In the genomic region with DNA sequence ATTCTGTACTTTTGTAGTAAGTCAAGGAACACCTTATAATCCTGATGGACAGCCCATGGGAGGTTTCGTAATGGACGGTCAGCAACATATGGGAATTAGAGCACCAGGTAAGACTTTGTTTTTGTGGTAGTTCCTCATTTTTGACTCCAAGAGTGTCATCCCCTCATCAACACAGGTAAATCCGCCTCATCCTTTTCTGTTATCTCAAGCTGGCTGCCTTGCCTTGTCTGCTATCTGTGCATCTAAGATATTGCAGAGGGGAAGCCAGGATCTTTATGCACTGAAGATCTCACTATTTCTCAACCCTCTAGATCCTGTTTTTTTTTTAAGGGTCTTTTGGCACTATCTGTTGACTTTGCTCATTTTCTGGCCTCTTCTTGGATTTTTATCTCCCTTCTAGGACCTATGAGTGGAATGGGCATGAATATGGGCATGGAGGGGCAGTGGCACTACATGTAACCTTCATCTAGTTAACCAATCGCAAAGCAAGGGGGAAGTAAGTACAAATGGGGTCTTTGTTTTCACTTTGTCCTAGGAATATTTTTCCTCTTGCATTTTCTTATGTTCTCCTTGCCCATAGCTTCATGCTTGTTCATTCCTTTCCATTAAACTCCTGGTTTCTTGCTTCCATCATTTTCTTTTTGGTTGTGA, we compare ENCODE assay signal across 27 cellular contexts.
A peak's percentile ranks its signal among the peaks of the same experiment; 100 is the strongest.
DNase-seq lines count a peak whose midpoint lies in the region; ATAC-seq, FAIRE-seq and TF ChIP-seq lines count a peak whose summit lies in the region.
"Had no signal": no experiment of that assay in that cellular context is flagged by ENCODE, and none has a peak within 500 bp of the region (broad histone marks: within the 10 kb centered on the region; RNA-seq: fewer than 3 reads in every experiment).

No MANE protein-coding gene starts in this region.

- peak overlapping the region; percentile 69 for H2AK5ac ChIP-seq in mesenchymal stem cell (ENCODE audit: low read length, severe bottlenecking)

- no peak overlapping the region for H3K23ac ChIP-seq in mesenchymal stem cell (ENCODE audit: low read length in 2 of 2)

- FAIRE-seq in K562 (lab: Jason Lieb, UNC): no peak
- FAIRE-seq: GM18507, TTC549 had no signal

- no peaks in the 10 kb centered on the region for H4K20me1 ChIP-seq in Karpas-422 (ENCODE audit: insufficient read depth, low read depth, low read length)
- no peaks in the 10 kb centered on the region for H4K20me1 ChIP-seq in K562 (replicated peaks; ENCODE audit: control insufficient read depth, insufficient read depth, low read length)

- no peak for ATAC-seq in K562
- ATAC-seq in GM21360 (IDR thresholded peaks at IDR 0.05; ENCODE audit: unreplicated experiment): no peak
- no peak for ATAC-seq in HG02970 (IDR thresholded peaks at IDR 0.05; ENCODE audit: low FRiP score, unreplicated experiment)
- ATAC-seq: activated CD4-positive, CD25-positive, alpha-beta regulatory T cell treated with anti-CD3 and anti-CD28 coated beads, Interleukin-2, amount 50 U/mL, for 24 hours; activated naive CD4-positive, alpha-beta T cell treated with anti-CD3 and anti-CD28 coated beads, Interleukin-2, amount 50 U/mL, for 72 hours had no signal

- H2BK15ac ChIP-seq in mesenchymal stem cell (ENCODE audit: low read depth, poor library complexity, severe bottlenecking): no peak overlapping the region

- POLR2A ChIA-PET in K562 (lab: Yijun Ruan, JAX): no interaction called here

- in situ Hi-C loops in K562 (cut with MboI): no loop called here

- 53% methylated on average over 4 of the region's 4 CpGs for WGBS in K562 (ENCODE audit: insufficient coverage, low coverage, missing lambda C conversion rate)
- WGBS in mesenchymal stem cell: 90% methylated on average over 1 of the region's 4 CpGs

- H3K9ac ChIP-seq in Karpas-422 (ENCODE audit: low read length) (peak overlapping the region; percentile 60), K562 (ENCODE audit: insufficient read depth in 1 of 2, low read depth in 2 of 2, low read length in 2 of 2) (no peak overlapping the region), mesenchymal stem cell (ENCODE audit: low read length) (peak overlapping the region; percentile 17), stomach smooth muscle (ENCODE audit: low read length in 2 of 2) (no peak overlapping the region)
- H3K9ac ChIP-seq: GM23248 had no signal

- intact Hi-C loops in K562 (cut with micrococcal nuclease): no loop called here

- H3K79me1 ChIP-seq in mesenchymal stem cell (replicated peaks; ENCODE audit: low read length, poor library complexity, severe bottlenecking): no peaks in the 10 kb centered on the region

- no peak overlapping the region for H3K14ac ChIP-seq in mesenchymal stem cell (ENCODE audit: low read length in 2 of 2)

- no TSS peak for BruUV-seq in K562 (replicated peaks; lab: Mats Ljungman, UMichigan)

- peak overlapping the region in 1 of 2 experiments; percentile 78 for H3K18ac ChIP-seq in mesenchymal stem cell (ENCODE audit: low read depth in 1 of 2, low read length in 2 of 2)

- no peaks in the 10 kb centered on the region for H3K9me1 ChIP-seq in K562 (ENCODE audit: control insufficient read depth, insufficient read depth, low read length)

- no peak for TF ChIP-seq POLR2A in K562 (conservative IDR thresholded peaks at IDR 0.05)

- H2BK120ac ChIP-seq in mesenchymal stem cell (ENCODE audit: low read depth, low read length): no peak overlapping the region

- H3K4ac ChIP-seq in mesenchymal stem cell (ENCODE audit: low read depth in 1 of 2, low read length in 2 of 2): peak overlapping the region in 1 of 2 experiments; percentile 69

- H3K4me2 ChIP-seq in Karpas-422 (ENCODE audit: low read depth, low read length, poor library complexity, severe bottlenecking) (peak overlapping the region; percentile 87), K562 (ENCODE audit: insufficient read depth, low read length) (no peak overlapping the region), mesenchymal stem cell (ENCODE audit: low read length, poor library complexity, severe bottlenecking) (no peak overlapping the region)

- no peak for TF ChIP-seq CTCF in K562 (IDR thresholded peaks at IDR 0.05 in 2 of 3, conservative IDR thresholded peaks at IDR 0.05 in 1 of 3; ENCODE audit: insufficient read depth in 2 of 3, low read depth in 1 of 3, low read length in 3 of 3)

- no peak overlapping the region for H2BK5ac ChIP-seq in mesenchymal stem cell (ENCODE audit: low read depth, low read length, poor library complexity, severe bottlenecking)

- H3K4me1 ChIP-seq in Karpas-422 (ENCODE audit: low read length) (peaks cover 91% of the 10 kb centered on the region), K562 (replicated peaks in 1 of 2; ENCODE audit: control insufficient read depth in 2 of 2, insufficient read depth in 2 of 2, low read length in 2 of 2) (peaks cover 0 to 8% of the 10 kb centered on the region in 2 experiments; a peak in 3 of 5 replicates), mesenchymal stem cell (ENCODE audit: control insufficient read depth, insufficient read depth, low read depth, low read length) (peaks cover 2% of the 10 kb centered on the region), stomach smooth muscle (ENCODE audit: control insufficient read depth, insufficient read depth, low read length) (peaks cover 23% of the 10 kb centered on the region)
- H3K4me1 ChIP-seq: prostate gland had no signal

- peak; percentile 72 for DNase-seq in Karpas-422
- DNase-seq in K562 (ENCODE audit: extremely low read depth in 1 of 4, low spot score in 3 of 4): no peak
- no peak for DNase-seq in mesenchymal stem cell
- DNase-seq in OCI-M2 (lab: John Stamatoyannopoulos, UW; ENCODE audit: unreplicated experiment): no peak
- no peak for DNase-seq in pons (ENCODE audit: low spot score)
- DNase-seq: activated CD4-positive, alpha-beta memory T cell treated with anti-CD3 and anti-CD28 coated beads for 36 hours; activated CD8-positive, alpha-beta memory T cell treated with anti-CD3 and anti-CD28 coated beads, Interleukin-2, amount 50 U/mL, for 48 hours; anterior cingulate cortex; CD4-positive, alpha-beta memory T cell; central memory CD4-positive, alpha-beta T cell; dermis blood vessel endothelial cell; hippocampal formation; left lung; MM.1S; stimulated activated CD8-positive, alpha-beta memory T cell treated with anti-CD3 and anti-CD28 coated beads, Interleukin-4, amount 100 ng/mL, for 48 hours; stomach; upper lobe of left lung had no signal

- peak overlapping the region; percentile 97 for H3K27ac ChIP-seq in Karpas-422 (ENCODE audit: low read length)
- H3K27ac ChIP-seq in K562 (ENCODE audit: extremely low read depth, low read depth, low read length): no peak overlapping the region
- no peak overlapping the region for H3K27ac ChIP-seq in mesenchymal stem cell (ENCODE audit: low read length, poor library complexity, severe bottlenecking)
- H3K27ac ChIP-seq in stomach smooth muscle (ENCODE audit: low read length): peak overlapping the region; percentile 47
- H3K27ac ChIP-seq: prostate gland, SJCRH30, upper lobe of left lung had no signal

- no peaks in the 10 kb centered on the region for H3K9me2 ChIP-seq in Karpas-422 (replicated peaks; ENCODE audit: insufficient read depth, low read length)

- H3K79me2 ChIP-seq in Karpas-422 (ENCODE audit: low read length): no peaks in the 10 kb centered on the region
- no peaks in the 10 kb centered on the region for H3K79me2 ChIP-seq in K562 (ENCODE audit: control insufficient read depth, insufficient read depth, low read length)

- H3K4me3 ChIP-seq in Karpas-422 (ENCODE audit: low read length): peak overlapping the region; percentile 54
- H3K4me3 ChIP-seq in K562: no peak overlapping the region
- no peak overlapping the region for H3K4me3 ChIP-seq in mesenchymal stem cell (ENCODE audit: insufficient read depth in 1 of 2, low read depth in 1 of 2, low read length in 2 of 2)
- no peak overlapping the region for H3K4me3 ChIP-seq in stomach smooth muscle (ENCODE audit: low read length in 2 of 2)
- H3K4me3 ChIP-seq: GM23248, left lung, prostate gland, SJCRH30, stomach, upper lobe of left lung had no signal

- no peak overlapping the region for H4K8ac ChIP-seq in mesenchymal stem cell (ENCODE audit: low read length)

- H2BK12ac ChIP-seq in mesenchymal stem cell (ENCODE audit: low read length in 2 of 2): peak overlapping the region in 1 of 2 experiments; percentile 39

- no peak overlapping the region for H4K91ac ChIP-seq in mesenchymal stem cell (ENCODE audit: low read length)

- TF ChIP-seq RAD21 in K562 (CRISPR knock-in tag; conservative IDR thresholded peaks at IDR 0.05 in 1 of 2, IDR thresholded peaks at IDR 0.05 in 1 of 2): no peak

- H3K36me3 ChIP-seq in Karpas-422 (ENCODE audit: insufficient read depth, low read length): no peaks in the 10 kb centered on the region
- no peaks in the 10 kb centered on the region for H3K36me3 ChIP-seq in K562 (ENCODE audit: control insufficient read depth, insufficient read depth, low read length)
- H3K36me3 ChIP-seq in mesenchymal stem cell (ENCODE audit: control insufficient read depth in 1 of 2, insufficient read depth in 2 of 2, low read depth in 1 of 2, low read length in 2 of 2): peaks cover 0 to 38% of the 10 kb centered on the region in 2 experiments
- H3K36me3 ChIP-seq in stomach smooth muscle (ENCODE audit: control insufficient read depth in 2 of 2, insufficient read depth in 2 of 2, low read length in 2 of 2): peaks cover 17 to 29% of the 10 kb centered on the region in 2 donors
- H3K36me3 ChIP-seq: left lung, prostate gland, SJCRH30 had no signal

- no peaks in the 10 kb centered on the region for H3K9me3 ChIP-seq in Karpas-422 (ENCODE audit: low read length)
- H3K9me3 ChIP-seq in K562 (replicated peaks; ENCODE audit: control insufficient read depth, insufficient read depth, low read depth, low read length): no peaks in the 10 kb centered on the region
- no peaks in the 10 kb centered on the region for H3K9me3 ChIP-seq in mesenchymal stem cell (ENCODE audit: control insufficient read depth, low read length)
- H3K9me3 ChIP-seq in stomach smooth muscle (ENCODE audit: control insufficient read depth in 2 of 2, low read length in 2 of 2): no peaks in the 10 kb centered on the region
- H3K9me3 ChIP-seq: left lung, prostate gland, SJCRH30, stomach, upper lobe of left lung had no signal

- CTCF ChIA-PET in K562 (lab: Yijun Ruan, JAX; ENCODE audit: low intra/inter-chr PET ratio): no interaction called here

- H3K27me3 ChIP-seq in Karpas-422 (ENCODE audit: low read length) (no peaks in the 10 kb centered on the region), K562 (ENCODE audit: control insufficient read depth in 2 of 2, insufficient read depth in 2 of 2, low read length in 2 of 2) (no peaks in the 10 kb centered on the region), mesenchymal stem cell (ENCODE audit: control insufficient read depth in 1 of 2, insufficient read depth in 1 of 2, low read length in 2 of 2) (no peaks in the 10 kb centered on the region), stomach smooth muscle (ENCODE audit: control insufficient read depth in 1 of 2, insufficient read depth in 2 of 2, low read length in 2 of 2) (no peaks in the 10 kb centered on the region)
- H3K27me3 ChIP-seq: SJCRH30 had no signal

- TF ChIP-seq EP300 in K562 (IDR thresholded peaks at IDR 0.05; ENCODE audit: low read length): no peak

- H2AFZ ChIP-seq in Karpas-422 (ENCODE audit: low read length) (peak overlapping the region; percentile 66; the same call in 1 of the 2 replicates), K562 (ENCODE audit: low read depth, low read length) (no peak overlapping the region), mesenchymal stem cell (ENCODE audit: low read depth, low read length) (no peak overlapping the region)
- H2AFZ ChIP-seq: GM23248 had no signal

Comparison
In these comparisons a context has a peak if more than half of its experiments do, and no peak if none do; other contexts are left out.
1. H3K27ac ChIP-seq: peak in Karpas-422 (single experiment) and stomach smooth muscle (single experiment); none in K562 (single experiment) and mesenchymal stem cell (single experiment).
2. H3K9ac ChIP-seq: peak in Karpas-422 (single experiment) and mesenchymal stem cell (single experiment); none in K562 (0 of 2) and stomach smooth muscle (0 of 2).